Comparison of ENCODE assay signal across 22 cellular contexts in genomic region chr12:86143162-86143561, GRCh38.
DNase-seq lines count a peak whose midpoint lies in the region; ATAC-seq, FAIRE-seq and TF ChIP-seq lines count a peak whose summit lies in the region.
"Had no signal": no experiment of that assay in that cellular context is flagged by ENCODE, and none has a peak within 500 bp of the region (broad histone marks: within the 10 kb centered on the region; RNA-seq: fewer than 3 reads in every experiment).

No MANE protein-coding gene starts in this region.

- H3K27me3 ChIP-seq in GM23338 (ENCODE audit: insufficient read depth) (no peaks in the 10 kb centered on the region), foreskin keratinocyte (no peaks in the 10 kb centered on the region)
- H3K27me3 ChIP-seq: BE2C, BLaER1 had no signal

- H2AFZ ChIP-seq in GM23338 = no peak overlapping the region

- no peak for FAIRE-seq in HTR-8/SVneo (lab: Jason Lieb, UNC)
- FAIRE-seq: A204.1, D721Med, G401.6, GM12891, GM19239 had no signal

- no peak overlapping the region for H3K4me2 ChIP-seq in GM23338
- H3K4me2 ChIP-seq: BLaER1 had no signal

- H3K27me3 Mint-ChIP-seq in GM23338 (ENCODE audit: insufficient read depth, low read depth, poor library complexity) (no peaks in the 10 kb centered on the region), mesothelial cell of epicardium (ENCODE audit: low read depth) (no peaks in the 10 kb centered on the region)
- H3K27me3 Mint-ChIP-seq: CD4-positive, alpha-beta memory T cell; CD4-positive, CD25-positive, alpha-beta regulatory T cell; CD8-positive, alpha-beta memory T cell had no signal

- no peak overlapping the region for H3K4me3 ChIP-seq in GM23338
- H3K4me3 ChIP-seq: BLaER1 had no signal

- H3K36me3 Mint-ChIP-seq in GM23338 (ENCODE audit: low read depth) = no peaks in the 10 kb centered on the region
- peaks cover 1% of the 10 kb centered on the region for H3K36me3 Mint-ChIP-seq in mesothelial cell of epicardium
- H3K36me3 Mint-ChIP-seq: CD14-positive monocyte; CD4-positive, alpha-beta memory T cell; CD4-positive, CD25-positive, alpha-beta regulatory T cell; CD8-positive, alpha-beta memory T cell had no signal

- H3K36me3 ChIP-seq in GM23338 (ENCODE audit: insufficient read depth) = no peaks in the 10 kb centered on the region
- H3K36me3 ChIP-seq: BE2C, BLaER1 had no signal

- no peaks in the 10 kb centered on the region for H4K20me1 ChIP-seq in GM23338 (replicated peaks; ENCODE audit: insufficient read depth)
- H4K20me1 ChIP-seq: BLaER1 had no signal

- TF ChIP-seq CTCF in GM23338 (conservative IDR thresholded peaks at IDR 0.05; ENCODE audit: low read depth in 2 of 2) (no peak), mesothelial cell of epicardium (IDR thresholded peaks at IDR 0.05; ENCODE audit: unreplicated experiment) (no peak), foreskin keratinocyte (conservative IDR thresholded peaks at IDR 0.05) (no peak)

- H3K27ac ChIP-seq in GM23338 (ENCODE audit: low read depth) (no peak overlapping the region), foreskin keratinocyte (no peak overlapping the region)
- H3K27ac ChIP-seq: BLaER1 had no signal

- DNase-seq in GM23338 (ENCODE audit: low spot score) (no peak), NCI-H69 (lab: John Stamatoyannopoulos, UW) (peak; percentile 66), mesothelial cell of epicardium (ENCODE audit: low spot score in 2 of 2, unreplicated experiment in 2 of 2) (no peak), HTR-8/SVneo (ENCODE audit: insufficient read length, low spot score) (no peak), foreskin keratinocyte (no peak)
- DNase-seq: 8988T; ACHN; BE2C; C1 segment of cervical spinal cord; CD4-positive, alpha-beta memory T cell; CD4-positive, CD25-positive, alpha-beta regulatory T cell; CD8-positive, alpha-beta memory T cell; COR-L47; DMS79 treated with DMSO at 0.1 percent for 48 hours; GF-D8 had no signal

- H3K4me1 ChIP-seq in GM23338 (ENCODE audit: insufficient read depth) (peaks cover 5% of the 10 kb centered on the region; the same call in 1 of the 2 replicates), foreskin keratinocyte (peaks cover 14% of the 10 kb centered on the region)
- H3K4me1 ChIP-seq: BLaER1 had no signal

- H3K79me2 ChIP-seq in GM23338 (replicated peaks; ENCODE audit: insufficient read depth) = no peaks in the 10 kb centered on the region

- H3K9me3 Mint-ChIP-seq in GM23338 (no peaks in the 10 kb centered on the region), mesothelial cell of epicardium (peaks cover 9% of the 10 kb centered on the region)

- H3K4me3 Mint-ChIP-seq in GM23338 (no peak overlapping the region), mesothelial cell of epicardium (no peak overlapping the region)
- H3K4me3 Mint-ChIP-seq: CD14-positive monocyte; CD4-positive, alpha-beta memory T cell; CD4-positive, CD25-positive, alpha-beta regulatory T cell; CD8-positive, alpha-beta memory T cell had no signal

- H3F3A ChIP-seq in GM23338 (replicated peaks; ENCODE audit: low read depth) = no peaks in the 10 kb centered on the region

- H3K4me1 Mint-ChIP-seq in GM23338 = peaks cover 20% of the 10 kb centered on the region
- peaks cover 29% of the 10 kb centered on the region for H3K4me1 Mint-ChIP-seq in mesothelial cell of epicardium
- H3K4me1 Mint-ChIP-seq: CD14-positive monocyte; CD4-positive, alpha-beta memory T cell; CD8-positive, alpha-beta memory T cell had no signal

- H3K27ac Mint-ChIP-seq in GM23338 (peak overlapping the region; percentile 73), mesothelial cell of epicardium (peak overlapping the region; percentile 15)
- H3K27ac Mint-ChIP-seq: CD14-positive monocyte; CD4-positive, alpha-beta memory T cell; CD4-positive, CD25-positive, alpha-beta regulatory T cell; CD8-positive, alpha-beta memory T cell had no signal

- no peaks in the 10 kb centered on the region for H3K9me2 ChIP-seq in GM23338 (ENCODE audit: insufficient read depth)

- ATAC-seq in GM23338 (no peak), foreskin keratinocyte (no peak)

TF ChIP-seq in GM23338, 12 proteins besides CTCF, POLR2A, EP300 and RAD21 (continues in another document):
- TF ChIP-seq POLR2AphosphoS5 (IDR thresholded peaks at IDR 0.05; ENCODE audit: low read depth) (no peak), EZH2phosphoT487 (IDR thresholded peaks at IDR 0.05; ENCODE audit: unreplicated experiment) (no peak), JUNB (IDR thresholded peaks at IDR 0.05; ENCODE audit: unreplicated experiment) (no peak), EZH2 (IDR thresholded peaks at IDR 0.05; ENCODE audit: low read depth, unreplicated experiment) (no peak), CREB1 (CRISPR knock-in tag; IDR thresholded peaks at IDR 0.05; ENCODE audit: low read depth) (no peak), NANOG (IDR thresholded peaks at IDR 0.05; ENCODE audit: borderline replicate concordance) (no peak), STAT1 (IDR thresholded peaks at IDR 0.05; ENCODE audit: unreplicated experiment) (no peak)
- TF ChIP-seq, protein P1, sequence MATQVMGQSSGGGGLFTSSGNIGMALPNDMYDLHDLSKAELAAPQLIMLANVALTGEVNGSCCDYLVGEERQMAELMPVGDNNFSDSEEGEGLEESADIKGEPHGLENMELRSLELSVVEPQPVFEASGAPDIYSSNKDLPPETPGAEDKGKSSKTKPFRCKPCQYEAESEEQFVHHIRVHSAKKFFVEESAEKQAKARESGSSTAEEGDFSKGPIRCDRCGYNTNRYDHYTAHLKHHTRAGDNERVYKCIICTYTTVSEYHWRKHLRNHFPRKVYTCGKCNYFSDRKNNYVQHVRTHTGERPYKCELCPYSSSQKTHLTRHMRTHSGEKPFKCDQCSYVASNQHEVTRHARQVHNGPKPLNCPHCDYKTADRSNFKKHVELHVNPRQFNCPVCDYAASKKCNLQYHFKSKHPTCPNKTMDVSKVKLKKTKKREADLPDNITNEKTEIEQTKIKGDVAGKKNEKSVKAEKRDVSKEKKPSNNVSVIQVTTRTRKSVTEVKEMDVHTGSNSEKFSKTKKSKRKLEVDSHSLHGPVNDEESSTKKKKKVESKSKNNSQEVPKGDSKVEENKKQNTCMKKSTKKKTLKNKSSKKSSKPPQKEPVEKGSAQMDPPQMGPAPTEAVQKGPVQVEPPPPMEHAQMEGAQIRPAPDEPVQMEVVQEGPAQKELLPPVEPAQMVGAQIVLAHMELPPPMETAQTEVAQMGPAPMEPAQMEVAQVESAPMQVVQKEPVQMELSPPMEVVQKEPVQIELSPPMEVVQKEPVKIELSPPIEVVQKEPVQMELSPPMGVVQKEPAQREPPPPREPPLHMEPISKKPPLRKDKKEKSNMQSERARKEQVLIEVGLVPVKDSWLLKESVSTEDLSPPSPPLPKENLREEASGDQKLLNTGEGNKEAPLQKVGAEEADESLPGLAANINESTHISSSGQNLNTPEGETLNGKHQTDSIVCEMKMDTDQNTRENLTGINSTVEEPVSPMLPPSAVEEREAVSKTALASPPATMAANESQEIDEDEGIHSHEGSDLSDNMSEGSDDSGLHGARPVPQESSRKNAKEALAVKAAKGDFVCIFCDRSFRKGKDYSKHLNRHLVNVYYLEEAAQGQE (IDR thresholded peaks at IDR 0.05; ENCODE audit: unreplicated experiment) = no peak
